24 cellular contexts compared by ENCODE assay signal in genomic region chr11:97079244-97079643, GRCh38.
DNase-seq lines count a peak whose midpoint lies in the region; ATAC-seq, FAIRE-seq and TF ChIP-seq lines count a peak whose summit lies in the region.
"Had no signal": no experiment of that assay in that cellular context is flagged by ENCODE, and none has a peak within 500 bp of the region (broad histone marks: within the 10 kb centered on the region; RNA-seq: fewer than 3 reads in every experiment).

No MANE protein-coding gene starts in this region.

- no peak overlapping the region for H3K4me3 ChIP-seq in GM12878
- no peak overlapping the region for H3K4me3 ChIP-seq in HAP-1
- no peak overlapping the region for H3K4me3 ChIP-seq in Peyer's patch
- H3K4me3 ChIP-seq: GM23338, K562 had no signal

- intact Hi-C loops in GM12878 (cut with micrococcal nuclease; ENCODE audit: unreplicated experiment) = no loop called here

- no peaks in the 10 kb centered on the region for H4K20me1 ChIP-seq in GM12878 (ENCODE audit: control insufficient read depth, insufficient read depth)

- H2AFZ ChIP-seq in GM12878 (ENCODE audit: control insufficient read depth, low read depth, low read length) = no peak overlapping the region
- H2AFZ ChIP-seq: GM23338 had no signal

- SMC1A ChIA-PET in GM12878 (lab: Charles Lee; ENCODE audit: uncharacterized antibody, unreplicated experiment) = interaction anchor here (0.7 to 3.3 kb wide), 6 partner anchors 10 to 66 kb away, joined by 3 to 27 read pairs (median 10); no protein-coding TSS in a partner anchor

- H3K36me3 ChIP-seq in GM12878 (ENCODE audit: control insufficient read depth in 2 of 2, insufficient read depth in 2 of 2, low read length in 1 of 2) (no peaks in the 10 kb centered on the region), HAP-1 (replicated peaks) (no peaks in the 10 kb centered on the region), Peyer's patch (no peaks in the 10 kb centered on the region)
- H3K36me3 ChIP-seq: BE2C had no signal

- TF ChIP-seq POLR2A in GM12891 (IDR thresholded peaks at IDR 0.05; ENCODE audit: low read depth, low read length) (no peak), GM12878 (IDR thresholded peaks at IDR 0.05; ENCODE audit: low read depth, low read length) (no peak), Peyer's patch (IDR thresholded peaks at IDR 0.05) (no peak)

- FAIRE-seq in GM12891 (lab: Jason Lieb, UNC) = no peak
- FAIRE-seq in GM12878 (lab: Jason Lieb, UNC) = no peak
- FAIRE-seq: A204.1, GM19239, H54, HTR-8/SVneo, K562 had no signal

- H3K4me2 ChIP-seq in GM12878 (ENCODE audit: control insufficient read depth, insufficient read depth) = no peak overlapping the region
- H3K4me2 ChIP-seq: GM23338 had no signal

- BruUV-seq in GM12878 (replicated peaks; lab: Mats Ljungman, UMichigan) = no TSS peak

- ATAC-seq in GM12878 = peak; percentile 91
- ATAC-seq: GM23338, HCT116, K562 had no signal

- H3K27me3 ChIP-seq in GM12878 (replicated peaks in 1 of 2; ENCODE audit: control insufficient read depth in 2 of 2, insufficient read depth in 2 of 2, low read length in 1 of 2) (no peaks in the 10 kb centered on the region), HAP-1 (ENCODE audit: low read depth) (no peaks in the 10 kb centered on the region), Peyer's patch (no peaks in the 10 kb centered on the region)
- H3K27me3 ChIP-seq: BE2C had no signal

- H3K27ac ChIP-seq in GM12878 (ENCODE audit: control insufficient read depth, insufficient read depth) (no peak overlapping the region), Peyer's patch (no peak overlapping the region)

- CTCF ChIA-PET in GM12878 (lab: Yijun Ruan, JAX) = interaction anchor here (1.1 to 3.1 kb wide), 4 partner anchors 8 to 615 kb away, joined by 3 to 14 read pairs (median 6); no protein-coding TSS in a partner anchor

- RAD21 ChIA-PET in GM12878 (lab: Charles Lee; ENCODE audit: unreplicated experiment) = interaction anchor here (0.7 to 2.7 kb wide), 6 partner anchors 10 to 615 kb away, joined by 3 to 20 read pairs (median 4); no protein-coding TSS in a partner anchor

- POLR2A ChIA-PET in GM12878 (lab: Charles Lee) = interaction anchor here (0.5 kb wide), 1 partner anchor 1742 kb away, joined by 3 read pairs; no protein-coding TSS in a partner anchor

- TF ChIP-seq EP300 in GM12878 (IDR thresholded peaks at IDR 0.05; ENCODE audit: borderline replicate concordance in 1 of 2, control insufficient read depth in 1 of 2, low read depth in 2 of 2, low read length in 2 of 2) = peak; percentile 52 to 74; a peak in 2 of 4 replicates

- TF ChIP-seq CTCF in GM12878 (IDR thresholded peaks at IDR 0.05 in 2 of 3, conservative IDR thresholded peaks at IDR 0.05 in 1 of 3; ENCODE audit: control insufficient read depth in 2 of 3, extremely low read depth in 1 of 3, insufficient read depth in 1 of 3, low read depth in 3 of 3, low read length in 3 of 3) = no peak
- no peak for TF ChIP-seq CTCF in Peyer's patch (IDR thresholded peaks at IDR 0.05)

- in situ Hi-C loops in GM12878 (cut with MboI) (no loop called here), HAP-1 (cut with MboI; ENCODE audit: low sequenced_read_pairs) (no loop called here)

- no peaks in the 10 kb centered on the region for H3K79me2 ChIP-seq in GM12878 (ENCODE audit: control insufficient read depth, insufficient read depth, low read length)

- H3K4me1 ChIP-seq in GM12878 (ENCODE audit: control insufficient read depth, insufficient read depth, low read length) (no peaks in the 10 kb centered on the region), HAP-1 (no peaks in the 10 kb centered on the region), Peyer's patch (no peaks in the 10 kb centered on the region)
- H3K4me1 ChIP-seq: BE2C, Caco-2 had no signal

- peak; percentile 29 for DNase-seq in COR-L47 (lab: John Stamatoyannopoulos, UW)
- DNase-seq in GM12891 (ENCODE audit: insufficient read length, low spot score) = no peak
- peak; percentile 63 for DNase-seq in NCI-H1105 treated with DMSO at 0.1 percent for 48 hours (lab: John Stamatoyannopoulos, UW)
- peak; percentile 17 for DNase-seq in GM12878 (ENCODE audit: low read depth, low spot score)
- DNase-seq in HAP-1 (ENCODE audit: low spot score in 2 of 2) = no peak
- DNase-seq in Peyer's patch = no peak
- DNase-seq: ACHN; BE2C; C1 segment of cervical spinal cord; Caco-2; CD4-positive, CD25-positive, alpha-beta regulatory T cell; CD8-positive, alpha-beta memory T cell; DMS153; DMS79; GDM1; HFFc6; IMR-90 had no signal

- no peak overlapping the region for H3K9ac ChIP-seq in GM12878 (ENCODE audit: control insufficient read depth, insufficient read depth, low read length)

- no peaks in the 10 kb centered on the region; the same call in 2 of the 3 replicates for H3K9me3 ChIP-seq in GM12878 (replicated peaks; ENCODE audit: control insufficient read depth, insufficient read depth, low read length)
- H3K9me3 ChIP-seq in HAP-1 = no peaks in the 10 kb centered on the region
- H3K9me3 ChIP-seq in Peyer's patch = no peaks in the 10 kb centered on the region
- H3K9me3 ChIP-seq: BE2C, Caco-2 had no signal

- TF ChIP-seq RAD21 in GM12878 (IDR thresholded peaks at IDR 0.05; ENCODE audit: insufficient read depth, low read depth, low read length) = no peak

TF ChIP-seq in GM12891, 5 proteins besides CTCF, POLR2A, EP300 and RAD21:
- peak; percentile 38; the same call in 1 of the 2 replicates for TF ChIP-seq SPI1 (IDR thresholded peaks at IDR 0.05; ENCODE audit: low read depth, low read length)
- TF ChIP-seq TAF1 (IDR thresholded peaks at IDR 0.05; ENCODE audit: low read depth, low read length) = no peak

TF ChIP-seq in GM12878, 131 proteins besides CTCF, POLR2A, EP300 and RAD21 (continues in another document):
- TF ChIP-seq ZNF384 (IDR thresholded peaks at IDR 0.05; ENCODE audit: borderline replicate concordance, low read depth, low read length) (no peak), FOS (IDR thresholded peaks at IDR 0.05; ENCODE audit: borderline replicate concordance, extremely low read depth, insufficient read length) (no peak), REST (IDR thresholded peaks at IDR 0.05; ENCODE audit: low read depth, low read length) (no peak), IRF4 (IDR thresholded peaks at IDR 0.05; ENCODE audit: low read depth, low read length) (no peak), ATF3 (IDR thresholded peaks at IDR 0.05; ENCODE audit: borderline replicate concordance, extremely low read depth, low read depth, low read length) (no peak), SREBF2 (IDR thresholded peaks at IDR 0.05; ENCODE audit: low read length) (no peak), BHLHE40 (IDR thresholded peaks at IDR 0.05; ENCODE audit: borderline replicate concordance in 1 of 2, low read depth in 2 of 2, low read length in 1 of 2) (peak in 1 of 2 experiments; percentile 20; a peak in 1 of 4 replicates), SUZ12 (IDR thresholded peaks at IDR 0.05; ENCODE audit: unreplicated experiment) (no peak)
- TF ChIP-seq, protein P1, sequence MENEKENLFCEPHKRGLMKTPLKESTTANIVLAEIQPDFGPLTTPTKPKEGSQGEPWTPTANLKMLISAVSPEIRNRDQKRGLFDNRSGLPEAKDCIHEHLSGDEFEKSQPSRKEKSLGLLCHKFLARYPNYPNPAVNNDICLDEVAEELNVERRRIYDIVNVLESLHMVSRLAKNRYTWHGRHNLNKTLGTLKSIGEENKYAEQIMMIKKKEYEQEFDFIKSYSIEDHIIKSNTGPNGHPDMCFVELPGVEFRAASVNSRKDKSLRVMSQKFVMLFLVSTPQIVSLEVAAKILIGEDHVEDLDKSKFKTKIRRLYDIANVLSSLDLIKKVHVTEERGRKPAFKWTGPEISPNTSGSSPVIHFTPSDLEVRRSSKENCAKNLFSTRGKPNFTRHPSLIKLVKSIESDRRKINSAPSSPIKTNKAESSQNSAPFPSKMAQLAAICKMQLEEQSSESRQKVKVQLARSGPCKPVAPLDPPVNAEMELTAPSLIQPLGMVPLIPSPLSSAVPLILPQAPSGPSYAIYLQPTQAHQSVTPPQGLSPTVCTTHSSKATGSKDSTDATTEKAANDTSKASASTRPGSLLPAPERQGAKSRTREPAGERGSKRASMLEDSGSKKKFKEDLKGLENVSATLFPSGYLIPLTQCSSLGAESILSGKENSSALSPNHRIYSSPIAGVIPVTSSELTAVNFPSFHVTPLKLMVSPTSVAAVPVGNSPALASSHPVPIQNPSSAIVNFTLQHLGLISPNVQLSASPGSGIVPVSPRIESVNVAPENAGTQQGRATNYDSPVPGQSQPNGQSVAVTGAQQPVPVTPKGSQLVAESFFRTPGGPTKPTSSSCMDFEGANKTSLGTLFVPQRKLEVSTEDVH (IDR thresholded peaks at IDR 0.05; ENCODE audit: low read depth, partially characterized antibody) = no peak

Comparison
In these comparisons a context has a peak if more than half of its experiments do, and no peak if none do; other contexts are left out.
1. DNase-seq: peak in COR-L47 (single experiment), NCI-H1105 treated with DMSO at 0.1 percent for 48 hours (single experiment) and GM12878 (single experiment); none in GM12891 (single experiment), HAP-1 (0 of 2) and Peyer's patch (0 of 3).